In the genomic region with DNA sequence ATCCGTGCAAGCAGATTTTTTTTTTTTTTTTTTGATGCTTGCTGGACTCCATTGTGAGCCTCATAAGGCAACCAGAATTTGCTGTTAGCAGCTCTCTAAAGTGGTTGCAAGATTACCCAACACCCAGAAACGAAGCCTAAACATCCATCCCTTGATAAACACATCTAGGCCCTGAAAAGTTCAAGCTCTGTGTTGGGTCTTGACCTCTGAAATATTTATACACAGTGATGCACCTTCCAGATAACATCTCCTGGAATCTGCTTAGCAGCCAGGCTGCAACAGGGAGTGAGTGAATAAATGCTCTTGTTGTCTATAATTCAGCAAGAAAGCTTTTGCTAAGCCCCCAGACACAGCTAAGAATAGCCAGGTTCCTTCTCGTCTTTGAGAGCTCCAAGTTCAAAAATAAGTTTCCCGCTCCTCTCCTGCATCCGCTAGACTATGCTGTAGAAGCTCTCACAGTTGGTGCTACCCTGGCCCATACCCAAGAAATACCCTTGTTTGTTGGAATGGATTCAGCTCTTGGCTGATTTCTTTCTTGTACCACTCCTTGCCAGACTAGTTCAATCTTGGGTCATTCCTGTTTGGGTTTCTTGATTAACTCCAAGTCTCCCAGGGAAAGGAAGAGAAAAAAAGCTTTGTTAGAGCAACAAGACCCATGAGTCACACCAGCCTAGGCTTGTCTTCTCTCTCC, we compare ENCODE assay signal across 22 cellular contexts.
DNase-seq lines count a peak whose midpoint lies in the region; ATAC-seq and TF ChIP-seq lines count a peak whose summit lies in the region.
"Had no signal": no experiment of that assay in that cellular context is flagged by ENCODE, and none has a peak within 500 bp of the region (broad histone marks: within the 10 kb centered on the region; RNA-seq: fewer than 3 reads in every experiment).

No MANE protein-coding gene starts in this region.

- peaks cover 2% of the 10 kb centered on the region for H3K9me3 Mint-ChIP-seq in nephron
- H3K9me3 Mint-ChIP-seq: activated B cell treated with CpG ODN at 0.5 μM for 24 hours, neural crest cell had no signal

- H3K4me1 ChIP-seq in esophagus muscularis mucosa (no peaks in the 10 kb centered on the region), BE2C (peaks cover 4% of the 10 kb centered on the region; the same call in 1 of the 2 replicates), gastroesophageal sphincter (no peaks in the 10 kb centered on the region)

- intact Hi-C loops in esophagus muscularis mucosa (cut with DNase I), result no loop called here

- no peak for TF ChIP-seq CTCF in esophagus muscularis mucosa (IDR thresholded peaks at IDR 0.05)
- TF ChIP-seq CTCF in nephron (IDR thresholded peaks at IDR 0.05; ENCODE audit: unreplicated experiment in 3 of 3), result no peak
- TF ChIP-seq CTCF in BE2C (IDR thresholded peaks at IDR 0.05; ENCODE audit: low read depth, low read length), result no peak
- no peak for TF ChIP-seq CTCF in gastroesophageal sphincter (IDR thresholded peaks at IDR 0.05)

- H3K4me3 Mint-ChIP-seq in nephron, result no peak overlapping the region
- H3K4me3 Mint-ChIP-seq: activated B cell treated with CpG ODN at 0.5 μM for 24 hours; activated CD4-positive, alpha-beta memory T cell treated with anti-CD3 and anti-CD28 coated beads, Interleukin-2, amount 10 ng/mL, durations not matched to agents 7 days and 5 days; activated naive CD4-positive, alpha-beta T cell treated with anti-CD3 and anti-CD28 coated beads for 36 hours; CD4-positive, alpha-beta memory T cell; neural crest cell had no signal

- WGBS in esophagus muscularis mucosa, result 66% methylated on average over 5 of the region's 5 CpGs
- WGBS in gastroesophageal sphincter (ENCODE audit: low coverage in 1 of 2), 2 donors, result 37 to 53% methylated on average over 4 to 5 of the region's 5 CpGs

- TF ChIP-seq EP300 in esophagus muscularis mucosa (IDR thresholded peaks at IDR 0.05) (no peak), gastroesophageal sphincter (IDR thresholded peaks at IDR 0.05) (no peak)

- DNase-seq in Caki2 (ENCODE audit: low read depth), result peak; percentile 5
- DNase-seq in RPMI7951 (ENCODE audit: low read depth), result peak; percentile 7
- peak; percentile 70 for DNase-seq in esophagus muscularis mucosa (ENCODE audit: extremely low spot score)
- no peak for DNase-seq in BE2C
- DNase-seq: activated B cell treated with CpG ODN at 0.5 μM for 24 hours; activated CD4-positive, alpha-beta memory T cell treated with anti-CD3 and anti-CD28 coated beads, Interleukin-2, amount 10 ng/mL, durations not matched to agents 7 days and 5 days; activated naive CD4-positive, alpha-beta T cell treated with anti-CD3 and anti-CD28 coated beads for 36 hours; CD4-positive, alpha-beta memory T cell; cortex of kidney; DMS53; left cardiac atrium; NCI-H1436; NCI-H2171 treated with DMSO at 0.1 percent for 48 hours; NCI-H748 treated with DMSO at 0.1 percent for 48 hours had no signal

- H3K27me3 ChIP-seq in esophagus muscularis mucosa, result peaks cover 0 to 25% (median 0%) of the 10 kb centered on the region in 4 donors
- no peaks in the 10 kb centered on the region for H3K27me3 ChIP-seq in BE2C
- peaks cover 22% of the 10 kb centered on the region for H3K27me3 ChIP-seq in gastroesophageal sphincter
- H3K27me3 ChIP-seq: vagina had no signal

- H3K27ac Mint-ChIP-seq in nephron, result peak overlapping the region; percentile 30 to 62 (median 31)
- H3K27ac Mint-ChIP-seq: activated B cell treated with CpG ODN at 0.5 μM for 24 hours; activated CD4-positive, alpha-beta memory T cell treated with anti-CD3 and anti-CD28 coated beads, Interleukin-2, amount 10 ng/mL, durations not matched to agents 7 days and 5 days; activated naive CD4-positive, alpha-beta T cell treated with anti-CD3 and anti-CD28 coated beads for 36 hours; CD4-positive, alpha-beta memory T cell had no signal

- H3K27me3 Mint-ChIP-seq in nephron (ENCODE audit: low read depth), result no peaks in the 10 kb centered on the region
- H3K27me3 Mint-ChIP-seq: activated B cell treated with CpG ODN at 0.5 μM for 24 hours; activated CD4-positive, alpha-beta memory T cell treated with anti-CD3 and anti-CD28 coated beads, Interleukin-2, amount 10 ng/mL, durations not matched to agents 7 days and 5 days; CD4-positive, alpha-beta memory T cell had no signal

- no peaks in the 10 kb centered on the region for H3K9me3 ChIP-seq in esophagus muscularis mucosa
- H3K9me3 ChIP-seq in BE2C, result no peaks in the 10 kb centered on the region
- no peaks in the 10 kb centered on the region for H3K9me3 ChIP-seq in gastroesophageal sphincter
- H3K9me3 ChIP-seq: vagina had no signal

- H3K36me3 ChIP-seq in esophagus muscularis mucosa, result no peaks in the 10 kb centered on the region
- H3K36me3 ChIP-seq in BE2C, result no peaks in the 10 kb centered on the region
- no peaks in the 10 kb centered on the region for H3K36me3 ChIP-seq in gastroesophageal sphincter
- H3K36me3 ChIP-seq: vagina had no signal

- ATAC-seq in GM21423 (IDR thresholded peaks at IDR 0.05; ENCODE audit: unreplicated experiment) (no peak), HG03521 (IDR thresholded peaks at IDR 0.05; ENCODE audit: unreplicated experiment) (no peak), gastroesophageal sphincter (no peak)

- TF ChIP-seq POLR2A in esophagus muscularis mucosa (IDR thresholded peaks at IDR 0.05; ENCODE audit: low read depth) (no peak), gastroesophageal sphincter (IDR thresholded peaks at IDR 0.05) (no peak)

- H3K27ac ChIP-seq in esophagus muscularis mucosa (replicated peaks in 1 of 4) (no peak overlapping the region), gastroesophageal sphincter (no peak overlapping the region)
- H3K27ac ChIP-seq: PC-9, SK-N-MC, vagina had no signal

- H3K4me1 Mint-ChIP-seq in nephron, result peaks cover 50% of the 10 kb centered on the region
- H3K4me1 Mint-ChIP-seq: activated B cell treated with CpG ODN at 0.5 μM for 24 hours; activated CD4-positive, alpha-beta memory T cell treated with anti-CD3 and anti-CD28 coated beads, Interleukin-2, amount 10 ng/mL, durations not matched to agents 7 days and 5 days; CD4-positive, alpha-beta memory T cell had no signal

- in situ Hi-C loops in Caki2 (cut with HindIII; ENCODE audit: low pct_unique_long_range_greater_than_20kb, low sequenced_read_pairs), result no loop called here

- H3K4me3 ChIP-seq in esophagus muscularis mucosa, result no peak overlapping the region
- H3K4me3 ChIP-seq in BE2C (ENCODE audit: low read depth, low read length), result no peak overlapping the region
- no peak overlapping the region for H3K4me3 ChIP-seq in gastroesophageal sphincter
- H3K4me3 ChIP-seq: PC-9, SK-N-MC, vagina had no signal

- no peaks in the 10 kb centered on the region for H3K36me3 Mint-ChIP-seq in nephron (ENCODE audit: low read depth)
- H3K36me3 Mint-ChIP-seq: CD4-positive, alpha-beta memory T cell had no signal
